In the genomic region with DNA sequence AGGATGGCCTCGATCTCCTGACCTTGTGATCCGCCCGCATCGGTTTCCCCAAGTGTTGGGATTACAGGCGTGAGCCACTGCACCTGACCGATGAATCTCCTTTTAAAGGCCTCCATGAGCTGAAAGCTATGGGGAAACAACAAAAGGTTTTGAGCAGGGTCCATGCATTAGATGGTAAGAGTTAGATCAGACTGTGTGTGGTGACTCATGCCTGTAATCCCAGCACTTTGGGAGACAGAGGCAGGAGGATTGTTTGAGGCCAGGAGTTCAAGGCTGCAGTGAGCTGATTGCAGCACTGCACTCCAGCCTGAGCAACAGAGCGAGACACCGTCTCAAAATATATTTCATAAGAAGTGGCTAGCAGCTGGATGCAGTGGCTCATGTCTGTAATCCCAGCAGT, we compare ENCODE assay signal across 1 cellular context.
TF ChIP-seq lines count a peak whose summit lies in the region.

No MANE protein-coding gene starts in this region.

TF ChIP-seq in GM23338, 12 proteins besides CTCF, POLR2A, EP300 and RAD21 (continued from another document):
- TF ChIP-seq, protein P1, sequence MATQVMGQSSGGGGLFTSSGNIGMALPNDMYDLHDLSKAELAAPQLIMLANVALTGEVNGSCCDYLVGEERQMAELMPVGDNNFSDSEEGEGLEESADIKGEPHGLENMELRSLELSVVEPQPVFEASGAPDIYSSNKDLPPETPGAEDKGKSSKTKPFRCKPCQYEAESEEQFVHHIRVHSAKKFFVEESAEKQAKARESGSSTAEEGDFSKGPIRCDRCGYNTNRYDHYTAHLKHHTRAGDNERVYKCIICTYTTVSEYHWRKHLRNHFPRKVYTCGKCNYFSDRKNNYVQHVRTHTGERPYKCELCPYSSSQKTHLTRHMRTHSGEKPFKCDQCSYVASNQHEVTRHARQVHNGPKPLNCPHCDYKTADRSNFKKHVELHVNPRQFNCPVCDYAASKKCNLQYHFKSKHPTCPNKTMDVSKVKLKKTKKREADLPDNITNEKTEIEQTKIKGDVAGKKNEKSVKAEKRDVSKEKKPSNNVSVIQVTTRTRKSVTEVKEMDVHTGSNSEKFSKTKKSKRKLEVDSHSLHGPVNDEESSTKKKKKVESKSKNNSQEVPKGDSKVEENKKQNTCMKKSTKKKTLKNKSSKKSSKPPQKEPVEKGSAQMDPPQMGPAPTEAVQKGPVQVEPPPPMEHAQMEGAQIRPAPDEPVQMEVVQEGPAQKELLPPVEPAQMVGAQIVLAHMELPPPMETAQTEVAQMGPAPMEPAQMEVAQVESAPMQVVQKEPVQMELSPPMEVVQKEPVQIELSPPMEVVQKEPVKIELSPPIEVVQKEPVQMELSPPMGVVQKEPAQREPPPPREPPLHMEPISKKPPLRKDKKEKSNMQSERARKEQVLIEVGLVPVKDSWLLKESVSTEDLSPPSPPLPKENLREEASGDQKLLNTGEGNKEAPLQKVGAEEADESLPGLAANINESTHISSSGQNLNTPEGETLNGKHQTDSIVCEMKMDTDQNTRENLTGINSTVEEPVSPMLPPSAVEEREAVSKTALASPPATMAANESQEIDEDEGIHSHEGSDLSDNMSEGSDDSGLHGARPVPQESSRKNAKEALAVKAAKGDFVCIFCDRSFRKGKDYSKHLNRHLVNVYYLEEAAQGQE (IDR thresholded peaks at IDR 0.05; ENCODE audit: unreplicated experiment) = no peak
- TF ChIP-seq JUNB (IDR thresholded peaks at IDR 0.05; ENCODE audit: unreplicated experiment) (no peak), CREB1 (CRISPR knock-in tag; IDR thresholded peaks at IDR 0.05; ENCODE audit: low read depth) (no peak)
